ENCODE assay signal across 31 cellular contexts in genomic region chr2:37847792-37848191, GRCh38.
"Had no signal": no experiment of that assay in that cellular context is flagged by ENCODE, and none has a peak within 500 bp of the region (broad histone marks: within the 10 kb centered on the region; RNA-seq: fewer than 3 reads in every experiment).

No MANE protein-coding gene starts in this region.

- H3K4me3 ChIP-seq: adrenal gland, body of pancreas, heart right ventricle, left ventricle myocardium inferior, lung, mucosa of descending colon, spleen, thoracic aorta had no signal

- DNase-seq: activated CD4-positive, alpha-beta memory T cell treated with anti-CD3 and anti-CD28 coated beads for 36 hours; activated CD4-positive, alpha-beta T cell treated with anti-CD3 and anti-CD28 coated beads, Interleukin-2, amount 10 ng/mL, durations not matched to agents 24 days and 14 days; activated CD4-positive, CD25-positive, alpha-beta regulatory T cell treated with anti-CD3 and anti-CD28 coated beads, Interleukin-2, amount 50 U/mL, for 72 hours; activated CD8-positive, alpha-beta memory T cell treated with anti-CD3 and anti-CD28 coated beads, Interleukin-2, amount 50 U/mL, for 4 hours; activated effector memory CD4-positive, alpha-beta T cell treated with anti-CD3 and anti-CD28 coated beads, Interleukin-2, amount 50 U/mL, for 16 hours; activated naive CD4-positive, alpha-beta T cell treated with anti-CD3 and anti-CD28 coated beads for 36 hours; activated naive CD8-positive, alpha-beta T cell treated with anti-CD3 and anti-CD28 coated beads for 36 hours; activated T-cell treated with anti-CD3 and anti-CD28 coated beads, Interleukin-2, amount 50 U/mL, for 1 hour; adrenal gland; aorta; body of pancreas; caudate nucleus; cortex of kidney; effector memory CD8-positive, alpha-beta T cell; heart right ventricle; left ventricle myocardium inferior; mucosa of descending colon; right cardiac atrium; spleen; stimulated activated naive CD4-positive, alpha-beta T cell; T-helper 9 cell; trophoblast cell; WERI-Rb-1 had no signal

- H3K4me3 Mint-ChIP-seq: activated CD4-positive, alpha-beta memory T cell treated with anti-CD3 and anti-CD28 coated beads for 36 hours; activated CD4-positive, alpha-beta T cell treated with anti-CD3 and anti-CD28 coated beads, Interleukin-2, amount 10 ng/mL, durations not matched to agents 24 days and 14 days; activated naive CD4-positive, alpha-beta T cell treated with anti-CD3 and anti-CD28 coated beads for 36 hours; activated naive CD8-positive, alpha-beta T cell treated with anti-CD3 and anti-CD28 coated beads for 36 hours; activated T-helper 1 cell treated with anti-CD3 and anti-CD28 coated beads, Interleukin-12 subunit alpha, Interleukin-12 subunit beta, Interleukin-2, Interleukin-4 antibody, amounts not matched to agents 30 ng/mL and 10 ng/mL and 1 ng/mL, durations not matched to agents 14 hours and 24 hours and 36 hours; effector memory CD8-positive, alpha-beta T cell; natural killer cell treated with Interleukin-12 subunit alpha and Interleukin-12 subunit beta and Interleukin-15 and Interleukin-18, amount 100 ng/mL, for 72 hours had no signal

- H3K27ac Mint-ChIP-seq: activated CD4-positive, alpha-beta memory T cell treated with anti-CD3 and anti-CD28 coated beads for 36 hours; activated CD4-positive, alpha-beta T cell treated with anti-CD3 and anti-CD28 coated beads, Interleukin-2, amount 10 ng/mL, durations not matched to agents 24 days and 14 days; activated naive CD4-positive, alpha-beta T cell treated with anti-CD3 and anti-CD28 coated beads for 36 hours; activated naive CD8-positive, alpha-beta T cell treated with anti-CD3 and anti-CD28 coated beads for 36 hours; activated T-helper 1 cell treated with anti-CD3 and anti-CD28 coated beads, Interleukin-12 subunit alpha, Interleukin-12 subunit beta, Interleukin-2, Interleukin-4 antibody, amounts not matched to agents 30 ng/mL and 10 ng/mL and 1 ng/mL, durations not matched to agents 14 hours and 24 hours and 36 hours; effector memory CD8-positive, alpha-beta T cell; natural killer cell treated with Interleukin-12 subunit alpha and Interleukin-12 subunit beta and Interleukin-15 and Interleukin-18, amount 100 ng/mL, for 72 hours had no signal

- H3K27ac ChIP-seq: adrenal gland, body of pancreas, heart right ventricle, left ventricle myocardium inferior, spleen, thoracic aorta, WERI-Rb-1 had no signal

- FAIRE-seq: endothelial cell of umbilical vein, islet of Langerhans, TTC549 had no signal

- H3K27me3 Mint-ChIP-seq: activated CD4-positive, alpha-beta memory T cell treated with anti-CD3 and anti-CD28 coated beads for 36 hours had no signal

- H3K36me3 Mint-ChIP-seq: activated CD4-positive, alpha-beta memory T cell treated with anti-CD3 and anti-CD28 coated beads for 36 hours; activated naive CD8-positive, alpha-beta T cell treated with anti-CD3 and anti-CD28 coated beads for 36 hours; natural killer cell treated with Interleukin-12 subunit alpha and Interleukin-12 subunit beta and Interleukin-15 and Interleukin-18, amount 100 ng/mL, for 72 hours had no signal

- ATAC-seq: body of pancreas; effector memory CD8-positive, alpha-beta T cell; esophagus mucosa; heart right ventricle; mucosa of descending colon; natural killer cell treated with Interleukin-12 subunit alpha and Interleukin-12 subunit beta and Interleukin-15 and Interleukin-18, amount 100 ng/mL, for 72 hours; right cardiac atrium had no signal

- H3K9me3 ChIP-seq: adrenal gland, body of pancreas, heart right ventricle, left ventricle myocardium inferior, mucosa of descending colon, spleen, thoracic aorta had no signal

- H3K36me3 ChIP-seq: adrenal gland, heart right ventricle, left ventricle myocardium inferior, spleen, thoracic aorta, WERI-Rb-1 had no signal

- H3K9me3 Mint-ChIP-seq: activated CD4-positive, alpha-beta memory T cell treated with anti-CD3 and anti-CD28 coated beads for 36 hours; activated naive CD4-positive, alpha-beta T cell treated with anti-CD3 and anti-CD28 coated beads for 36 hours; activated naive CD8-positive, alpha-beta T cell treated with anti-CD3 and anti-CD28 coated beads for 36 hours; activated T-helper 1 cell treated with anti-CD3 and anti-CD28 coated beads, Interleukin-12 subunit alpha, Interleukin-12 subunit beta, Interleukin-2, Interleukin-4 antibody, amounts not matched to agents 30 ng/mL and 10 ng/mL and 1 ng/mL, durations not matched to agents 14 hours and 24 hours and 36 hours; effector memory CD8-positive, alpha-beta T cell; natural killer cell treated with Interleukin-12 subunit alpha and Interleukin-12 subunit beta and Interleukin-15 and Interleukin-18, amount 100 ng/mL, for 72 hours had no signal

- H3K27me3 ChIP-seq: body of pancreas had no signal
